27 cellular contexts compared by ENCODE assay signal in genomic region chr14:98826618-98827017, GRCh38.
DNase-seq lines count a peak whose midpoint lies in the region; TF ChIP-seq lines count a peak whose summit lies in the region.
"Had no signal": no experiment of that assay in that cellular context is flagged by ENCODE, and none has a peak within 500 bp of the region (broad histone marks: within the 10 kb centered on the region; RNA-seq: fewer than 3 reads in every experiment).

No MANE protein-coding gene starts in this region.

- WGBS in thyroid gland, 2 donors: 40 to 59% methylated on average over 1 of the region's 1 CpG

- intact Hi-C loops in thyroid gland (cut with DNase I) (no loop called here), head of caudate nucleus (cut with DNase I) (no loop called here)

- TF ChIP-seq POLR2A in thyroid gland (IDR thresholded peaks at IDR 0.05): no peak

- TF ChIP-seq CTCF in LNCaP clone FGC (IDR thresholded peaks at IDR 0.05; ENCODE audit: control insufficient read depth, extremely low read depth, insufficient read depth) (no peak), thyroid gland (IDR thresholded peaks at IDR 0.05) (no peak)

- DNase-seq in activated gamma-delta T cell treated with Interleukin-2 at 50 U/mL for 16 hours: peak; percentile 7
- no peak for DNase-seq in activated gamma-delta T cell (lab: John Stamatoyannopoulos, UW)
- peak; percentile 41 for DNase-seq in LNCaP clone FGC (ENCODE audit: low read depth)
- peak; percentile 52 for DNase-seq in astrocyte of the hippocampus (ENCODE audit: low read depth, low spot score)
- peak; percentile 52 to 73 for DNase-seq in thyroid gland
- DNase-seq in activated T-cell treated with anti-CD3 and anti-CD28 coated beads, Interleukin-2, amount 50 U/mL, for 1 hour: no peak
- no peak for DNase-seq in head of caudate nucleus
- no peak for DNase-seq in NCI-H524 treated with DMSO at 0.1 percent for 48 hours (lab: John Stamatoyannopoulos, UW)
- DNase-seq: activated CD4-positive, alpha-beta T cell treated with anti-CD3 and anti-CD28 coated beads, Interleukin-2, amount 10 ng/mL, durations not matched to agents 24 days and 14 days; activated effector memory CD4-positive, alpha-beta T cell treated with Interleukin-2 at 50 U/mL for 16 hours; activated naive CD8-positive, alpha-beta T cell treated with anti-CD3 and anti-CD28 coated beads for 36 hours; AML-193; aorta; cortex of kidney; effector memory CD8-positive, alpha-beta T cell; erythroblast; H9; heart right ventricle; kidney; NCI-H2081; right cardiac atrium; stimulated activated CD4-positive, alpha-beta T cell treated with anti-CD3 and anti-CD28 coated beads, Interleukin-1b, Interleukin-23, amount 100 ng/mL, for 48 hours; stimulated activated naive CD8-positive, alpha-beta T cell treated with anti-CD3 and anti-CD28 coated beads, Interleukin-15, Interleukin-2, amounts not matched to agents 100 U/mL and 50 U/mL, for 24 hours; testis had no signal

- no peaks in the 10 kb centered on the region for H3K27me3 ChIP-seq in thyroid gland
- H3K27me3 ChIP-seq: cardiac muscle cell, neutrophil, testis had no signal

- no peak overlapping the region for H3K4me3 ChIP-seq in LNCaP clone FGC (ENCODE audit: low read depth, low read length)
- no peak overlapping the region for H3K4me3 ChIP-seq in thyroid gland (replicated peaks in 1 of 3)
- H3K4me3 ChIP-seq: A549, cardiac muscle cell, heart right ventricle, testis had no signal

- peaks cover under 1 to 18% of the 10 kb centered on the region in 2 donors for H3K4me1 ChIP-seq in thyroid gland
- H3K4me1 ChIP-seq: A549, heart right ventricle, testis had no signal

- H3K9me3 ChIP-seq in thyroid gland: no peaks in the 10 kb centered on the region
- H3K9me3 ChIP-seq: A549, neutrophil, testis had no signal

- no peak overlapping the region for H3K27ac ChIP-seq in thyroid gland
- H3K27ac ChIP-seq: A549, cardiac muscle cell, heart right ventricle, neutrophil, testis had no signal

- H3K36me3 ChIP-seq in thyroid gland: no peaks in the 10 kb centered on the region
- H3K36me3 ChIP-seq: cardiac muscle cell, heart right ventricle, neutrophil had no signal

Comparison
In these comparisons a context has a peak if more than half of its experiments do, and no peak if none do; other contexts are left out.
1. DNase-seq: peak in activated gamma-delta T cell treated with Interleukin-2 at 50 U/mL for 16 hours (single experiment), LNCaP clone FGC (single experiment), astrocyte of the hippocampus (single experiment) and thyroid gland (2 of 2); none in activated gamma-delta T cell (single experiment), activated T-cell treated with anti-CD3 and anti-CD28 coated beads, Interleukin-2, amount 50 U/mL, for 1 hour (single experiment), head of caudate nucleus (0 of 42) and NCI-H524 treated with DMSO at 0.1 percent for 48 hours (single experiment).